In the genomic region with DNA sequence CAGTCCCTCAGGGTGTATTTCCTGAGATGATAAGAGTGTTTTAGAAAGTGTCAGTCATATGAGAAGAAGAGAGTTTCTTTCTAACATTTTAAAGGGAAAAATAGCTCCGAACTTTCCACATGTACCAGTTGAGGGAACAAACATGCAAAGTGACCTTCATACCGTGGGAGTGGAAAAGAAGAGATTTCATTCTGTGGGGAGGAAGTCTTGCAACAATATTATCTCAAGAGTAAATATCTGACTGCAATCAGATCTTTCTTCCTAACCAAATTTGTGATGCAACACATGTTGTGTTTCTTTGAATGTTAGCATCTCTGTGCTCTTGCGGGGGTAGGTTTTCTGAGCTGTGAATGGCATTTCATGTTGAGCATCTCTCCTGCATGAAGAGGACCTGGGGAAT, we compare ENCODE assay signal across 28 cellular contexts. TPM values are rescaled to one million over a fixed set of nuclear protein-coding genes. Genes with fewer than 3 reads are reported as not detected.
DNase-seq lines count a peak whose midpoint lies in the region; ATAC-seq and TF ChIP-seq lines count a peak whose summit lies in the region.
"Had no signal": no experiment of that assay in that cellular context is flagged by ENCODE, and none has a peak within 500 bp of the region (broad histone marks: within the 10 kb centered on the region; RNA-seq: fewer than 3 reads in every experiment).

No MANE protein-coding gene starts in this region.

- H3K27me3 ChIP-seq in brain microvascular endothelial cell (replicated peaks): no peaks in the 10 kb centered on the region
- H3K27me3 ChIP-seq in liver (ENCODE audit: control insufficient read depth in 4 of 4, insufficient read depth in 4 of 4, low read length in 3 of 4): no peaks in the 10 kb centered on the region
- H3K27me3 ChIP-seq: BE2C, body of pancreas, neural progenitor cell had no signal

- ATAC-seq in activated T-helper 17 cell treated with anti-CD3 and anti-CD28 coated beads, Interleukin-2, amount 50 U/mL, for 72 hours (replicated peaks): no peak
- ATAC-seq in stimulated activated naive CD8-positive, alpha-beta T cell treated with anti-CD3 and anti-CD28 coated beads, Interleukin-15, Interleukin-2, amounts not matched to agents 100 U/mL and 50 U/mL, for 24 hours: no peak
- ATAC-seq: activated naive CD8-positive, alpha-beta T cell treated with anti-CD3 and anti-CD28 coated beads, Interleukin-2, amount 50 U/mL, for 24 hours; body of pancreas; esophagus mucosa; PC-3 had no signal

- 20% methylated on average over 3 of the region's 3 CpGs for WGBS in liver

- peaks cover 2 to 18% (median 12%) of the 10 kb centered on the region in 4 donors for H3K4me1 ChIP-seq in liver (ENCODE audit: control insufficient read depth in 4 of 4, insufficient read depth in 4 of 4, low read length in 3 of 4)
- H3K4me1 ChIP-seq: BE2C, neural progenitor cell, prostate gland had no signal

- H3K4me3 Mint-ChIP-seq in activated T-helper 17 cell treated with anti-CD3 and anti-CD28 coated beads, Interleukin-2, amount 50 U/mL, for 72 hours: no peak overlapping the region
- H3K4me3 Mint-ChIP-seq in endothelial cell (ENCODE audit: unreplicated experiment): no peak overlapping the region
- H3K4me3 Mint-ChIP-seq: activated naive CD8-positive, alpha-beta T cell treated with anti-CD3 and anti-CD28 coated beads, Interleukin-2, amount 50 U/mL, for 24 hours; neural progenitor cell; T-helper 1 cell treated with Interleukin-12 subunit alpha and Interleukin-12 subunit beta and Interleukin-4 antibody, amounts not matched to agents 30 μg/mL and 1 μg/mL, for 36 hours had no signal

- H3K36me3 ChIP-seq in brain microvascular endothelial cell (replicated peaks) (no peaks in the 10 kb centered on the region), liver (ENCODE audit: control insufficient read depth in 4 of 4, insufficient read depth in 3 of 4, low read depth in 1 of 4, low read length in 3 of 4) (no peaks in the 10 kb centered on the region)
- H3K36me3 ChIP-seq: BE2C, neural progenitor cell, prostate gland had no signal

- H3K27ac ChIP-seq in brain microvascular endothelial cell (peak overlapping the region; percentile 38), liver (ENCODE audit: low read depth in 1 of 2, low read length in 2 of 2) (peak overlapping the region; percentile 50 to 53)
- H3K27ac ChIP-seq: body of pancreas, GM23248, neural progenitor cell, prostate gland had no signal

- DNase-seq in SIG-M5 treated with dmso at 0.1 percent for 504 hours (lab: John Stamatoyannopoulos, UW; ENCODE audit: unreplicated experiment): peak; percentile 1
- no peak for DNase-seq in SIG-M5 (lab: John Stamatoyannopoulos, UW)
- peak; percentile 12 for DNase-seq in GM03348 (ENCODE audit: low spot score)
- no peak for DNase-seq in brain microvascular endothelial cell
- no peak for DNase-seq in endothelial cell (ENCODE audit: low spot score)
- DNase-seq in stimulated activated naive CD8-positive, alpha-beta T cell treated with anti-CD3 and anti-CD28 coated beads, Interleukin-15, Interleukin-2, amounts not matched to agents 100 U/mL and 50 U/mL, for 24 hours: no peak
- DNase-seq: activated CD4-positive, alpha-beta T cell treated with anti-CD3 and anti-CD28 coated beads for 4 hours; activated naive CD8-positive, alpha-beta T cell treated with anti-CD3 and anti-CD28 coated beads, Interleukin-2, amount 50 U/mL, for 24 hours; BE2C; body of pancreas; effector memory CD4-positive, alpha-beta T cell; GDM1; GM23248; KBM-7; kidney; MM.1S; NCI-H1436; PC-3; SHP77 treated with DMSO at 0.1 percent for 48 hours; stimulated activated CD8-positive, alpha-beta memory T cell treated with anti-CD3 and anti-CD28 coated beads, Interleukin-4, amount 100 ng/mL, for 48 hours had no signal

- in situ Hi-C loops in brain microvascular endothelial cell (cut with HindIII; ENCODE audit: low pct_ligation_motif_present, low sequenced_read_pairs): no loop called here

- no peaks in the 10 kb centered on the region for H3K27me3 Mint-ChIP-seq in activated T-helper 17 cell treated with anti-CD3 and anti-CD28 coated beads, Interleukin-2, amount 50 U/mL, for 72 hours
- H3K27me3 Mint-ChIP-seq in endothelial cell (ENCODE audit: unreplicated experiment): peaks cover 2% of the 10 kb centered on the region
- H3K27me3 Mint-ChIP-seq: activated naive CD8-positive, alpha-beta T cell treated with anti-CD3 and anti-CD28 coated beads, Interleukin-2, amount 50 U/mL, for 24 hours had no signal

- TF ChIP-seq CTCF in brain microvascular endothelial cell (IDR thresholded peaks at IDR 0.05; ENCODE audit: low read depth, low read length, missing control alignments) (no peak), liver (IDR thresholded peaks at IDR 0.05; ENCODE audit: low read depth, low read length, missing input control) (no peak), endothelial cell (IDR thresholded peaks at IDR 0.05; ENCODE audit: unreplicated experiment) (no peak)

- H3K9me3 ChIP-seq in liver (ENCODE audit: control insufficient read depth in 4 of 4, low read length in 3 of 4): no peaks in the 10 kb centered on the region
- H3K9me3 ChIP-seq: BE2C, body of pancreas, prostate gland had no signal

- no peak overlapping the region for H3K9ac ChIP-seq in liver (ENCODE audit: low read depth in 1 of 2, low read length in 2 of 2)
- H3K9ac ChIP-seq: GM23248, neural progenitor cell had no signal

- H3K27ac Mint-ChIP-seq in activated T-helper 17 cell treated with anti-CD3 and anti-CD28 coated beads, Interleukin-2, amount 50 U/mL, for 72 hours: no peak overlapping the region
- no peak overlapping the region for H3K27ac Mint-ChIP-seq in endothelial cell (ENCODE audit: unreplicated experiment)
- H3K27ac Mint-ChIP-seq: activated naive CD8-positive, alpha-beta T cell treated with anti-CD3 and anti-CD28 coated beads, Interleukin-2, amount 50 U/mL, for 24 hours; neural progenitor cell; T-helper 1 cell treated with Interleukin-12 subunit alpha and Interleukin-12 subunit beta and Interleukin-4 antibody, amounts not matched to agents 30 μg/mL and 1 μg/mL, for 36 hours had no signal

- H3K36me3 Mint-ChIP-seq in activated T-helper 17 cell treated with anti-CD3 and anti-CD28 coated beads, Interleukin-2, amount 50 U/mL, for 72 hours (ENCODE audit: low read depth): no peaks in the 10 kb centered on the region
- no peaks in the 10 kb centered on the region for H3K36me3 Mint-ChIP-seq in endothelial cell (ENCODE audit: low read depth, unreplicated experiment)
- H3K36me3 Mint-ChIP-seq: neural progenitor cell had no signal

- TF ChIP-seq RAD21 in liver (IDR thresholded peaks at IDR 0.05): peak; percentile 49 to 66

- H3K9me3 Mint-ChIP-seq in activated T-helper 17 cell treated with anti-CD3 and anti-CD28 coated beads, Interleukin-2, amount 50 U/mL, for 72 hours: no peaks in the 10 kb centered on the region
- no peaks in the 10 kb centered on the region for H3K9me3 Mint-ChIP-seq in endothelial cell (ENCODE audit: unreplicated experiment)
- H3K9me3 Mint-ChIP-seq: activated naive CD8-positive, alpha-beta T cell treated with anti-CD3 and anti-CD28 coated beads, Interleukin-2, amount 50 U/mL, for 24 hours; neural progenitor cell had no signal

- no peak overlapping the region for H3K4me3 ChIP-seq in brain microvascular endothelial cell (ENCODE audit: low read depth, low read length)
- no peak overlapping the region for H3K4me3 ChIP-seq in liver (ENCODE audit: low read depth in 1 of 3, low read length in 3 of 3)
- H3K4me3 ChIP-seq: body of pancreas, GM23248, neural progenitor cell, prostate gland had no signal

- no peaks in the 10 kb centered on the region for H3K4me1 Mint-ChIP-seq in activated T-helper 17 cell treated with anti-CD3 and anti-CD28 coated beads, Interleukin-2, amount 50 U/mL, for 72 hours
- H3K4me1 Mint-ChIP-seq in endothelial cell (ENCODE audit: unreplicated experiment): no peaks in the 10 kb centered on the region
- H3K4me1 Mint-ChIP-seq: neural progenitor cell had no signal

TF ChIP-seq in liver, 16 proteins besides CTCF, POLR2A, EP300 and RAD21 (continues in another document):
- peak; percentile 63 to 84 for TF ChIP-seq JUND (IDR thresholded peaks at IDR 0.05)
- peak; percentile 66 for TF ChIP-seq HNF4G (IDR thresholded peaks at IDR 0.05)
- TF ChIP-seq NR2F2 (IDR thresholded peaks at IDR 0.05): peak; percentile 31
- TF ChIP-seq EGR1 (IDR thresholded peaks at IDR 0.05; ENCODE audit: low read depth in 2 of 2): peak; percentile 39 to 72
- TF ChIP-seq, protein P1, sequence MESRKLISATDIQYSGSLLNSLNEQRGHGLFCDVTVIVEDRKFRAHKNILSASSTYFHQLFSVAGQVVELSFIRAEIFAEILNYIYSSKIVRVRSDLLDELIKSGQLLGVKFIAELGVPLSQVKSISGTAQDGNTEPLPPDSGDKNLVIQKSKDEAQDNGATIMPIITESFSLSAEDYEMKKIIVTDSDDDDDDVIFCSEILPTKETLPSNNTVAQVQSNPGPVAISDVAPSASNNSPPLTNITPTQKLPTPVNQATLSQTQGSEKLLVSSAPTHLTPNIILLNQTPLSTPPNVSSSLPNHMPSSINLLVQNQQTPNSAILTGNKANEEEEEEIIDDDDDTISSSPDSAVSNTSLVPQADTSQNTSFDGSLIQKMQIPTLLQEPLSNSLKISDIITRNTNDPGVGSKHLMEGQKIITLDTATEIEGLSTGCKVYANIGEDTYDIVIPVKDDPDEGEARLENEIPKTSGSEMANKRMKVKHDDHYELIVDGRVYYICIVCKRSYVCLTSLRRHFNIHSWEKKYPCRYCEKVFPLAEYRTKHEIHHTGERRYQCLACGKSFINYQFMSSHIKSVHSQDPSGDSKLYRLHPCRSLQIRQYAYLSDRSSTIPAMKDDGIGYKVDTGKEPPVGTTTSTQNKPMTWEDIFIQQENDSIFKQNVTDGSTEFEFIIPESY (IDR thresholded peaks at IDR 0.05): peak; percentile 87
- peak; percentile 73 for TF ChIP-seq ATF3 (IDR thresholded peaks at IDR 0.05)
- peak; percentile 52 for TF ChIP-seq YY1 (IDR thresholded peaks at IDR 0.05)
- TF ChIP-seq FOXA2 (IDR thresholded peaks at IDR 0.05): peak; percentile 87
- peak in 1 of 2 donors; percentile 42 for TF ChIP-seq GABPA (IDR thresholded peaks at IDR 0.05 in 1 of 2, conservative IDR thresholded peaks at IDR 0.05 in 1 of 2)
- TF ChIP-seq FOXA1 (IDR thresholded peaks at IDR 0.05): peak; percentile 65

RNA-seq across cellular contexts. Expression of gene ANKRD55, which starts 30.6 kb away (rescaled TPM):
- total RNA-seq in liver (1 to 10 TPM in 1 of 2 donors, under 1 TPM in 1; 0.37 to 1.0 TPM), endothelial cell (ENCODE audit: unreplicated experiment) (not detected)
- 1 to 10 TPM; 1.7 to 1.9 TPM for polyA plus RNA-seq in liver
- under 1 TPM; 0.21 to 0.22 TPM for total RNA-seq in activated T-helper 17 cell treated with anti-CD3 and anti-CD28 coated beads, Interleukin-2, amount 50 U/mL, for 72 hours
- total RNA-seq: A172, body of pancreas, esophagus mucosa, GM23248, NCI-H460, PC-3 had no signal
- polyA plus RNA-seq: GM23248 had no signal

Comparison
In these comparisons a context has a peak if more than half of its experiments do, and no peak if none do; other contexts are left out.
1. DNase-seq: peak in SIG-M5 treated with dmso at 0.1 percent for 504 hours (single experiment) and GM03348 (single experiment); none in SIG-M5 (single experiment), brain microvascular endothelial cell (single experiment), endothelial cell (single experiment) and stimulated activated naive CD8-positive, alpha-beta T cell treated with anti-CD3 and anti-CD28 coated beads, Interleukin-15, Interleukin-2, amounts not matched to agents 100 U/mL and 50 U/mL, for 24 hours (single experiment).